12 cellular contexts compared by ENCODE assay signal in genomic region chr9:27785714-27786100, GRCh38.
DNase-seq lines count a peak whose midpoint lies in the region; ATAC-seq and TF ChIP-seq lines count a peak whose summit lies in the region.
"Had no signal": no experiment of that assay in that cellular context is flagged by ENCODE, and none has a peak within 500 bp of the region (broad histone marks: within the 10 kb centered on the region; RNA-seq: fewer than 3 reads in every experiment).

No MANE protein-coding gene starts in this region.

- DNase-seq in epithelial cell of esophagus (ENCODE audit: low read depth) (peak; percentile 79), NCI-H1694 (lab: John Stamatoyannopoulos, UW) (no peak), AG08395 (ENCODE audit: low spot score) (no peak), Kasumi-1 (lab: John Stamatoyannopoulos, UW) (no peak)
- DNase-seq: cortex of kidney; NCI-H2171; stimulated activated CD4-positive, alpha-beta T cell treated with anti-CD3 and anti-CD28 coated beads, Interleukin-12 subunit alpha, Interleukin-12 subunit beta, amount 100 ng/mL, for 4 hours had no signal

- no peaks in the 10 kb centered on the region for H3K36me3 Mint-ChIP-seq in stimulated activated memory B cell treated with anti-CD40 and anti-IgM and Interleukin-4, amounts not matched to agents 10 μg/mL and 1 μg/mL and 100 μg/mL, for 72 hours
- H3K36me3 Mint-ChIP-seq: mesothelial cell of epicardium had no signal

- no peaks in the 10 kb centered on the region for H3K4me1 Mint-ChIP-seq in stimulated activated memory B cell treated with anti-CD40 and anti-IgM and Interleukin-4, amounts not matched to agents 10 μg/mL and 1 μg/mL and 100 μg/mL, for 72 hours
- H3K4me1 Mint-ChIP-seq: mesothelial cell of epicardium had no signal

- no peak overlapping the region for H3K4me3 Mint-ChIP-seq in stimulated activated memory B cell treated with anti-CD40 and anti-IgM and Interleukin-4, amounts not matched to agents 10 μg/mL and 1 μg/mL and 100 μg/mL, for 72 hours
- H3K4me3 Mint-ChIP-seq: mesothelial cell of epicardium had no signal

- no peaks in the 10 kb centered on the region for H3K27me3 Mint-ChIP-seq in stimulated activated memory B cell treated with anti-CD40 and anti-IgM and Interleukin-4, amounts not matched to agents 10 μg/mL and 1 μg/mL and 100 μg/mL, for 72 hours

- H3K27ac Mint-ChIP-seq in stimulated activated memory B cell treated with anti-CD40 and anti-IgM and Interleukin-4, amounts not matched to agents 10 μg/mL and 1 μg/mL and 100 μg/mL, for 72 hours, result no peak overlapping the region
- H3K27ac Mint-ChIP-seq: mesothelial cell of epicardium had no signal

- no peak overlapping the region for H3K4me3 ChIP-seq in epithelial cell of esophagus (ENCODE audit: low read length)

- H3K9me3 Mint-ChIP-seq in stimulated activated memory B cell treated with anti-CD40 and anti-IgM and Interleukin-4, amounts not matched to agents 10 μg/mL and 1 μg/mL and 100 μg/mL, for 72 hours, result peaks cover 19% of the 10 kb centered on the region

- peak; percentile 84 for ATAC-seq in GM18520 (IDR thresholded peaks at IDR 0.05; ENCODE audit: unreplicated experiment)
- ATAC-seq in GM21737 (IDR thresholded peaks at IDR 0.05; ENCODE audit: unreplicated experiment), result peak; percentile 80
- peak; percentile 88 for ATAC-seq in HG03469 (IDR thresholded peaks at IDR 0.05; ENCODE audit: unreplicated experiment)
- no peak for ATAC-seq in stimulated activated memory B cell treated with anti-CD40 and anti-IgM and Interleukin-4, amounts not matched to agents 10 μg/mL and 1 μg/mL and 100 μg/mL, for 72 hours

- TF ChIP-seq CTCF in epithelial cell of esophagus (IDR thresholded peaks at IDR 0.05; ENCODE audit: insufficient read depth, low read depth, low read length, missing control alignments), result no peak
